Comparison of ENCODE assay signal across 14 cellular contexts in genomic region chr5:123810911-123811310, GRCh38.
"Had no signal": no experiment of that assay in that cellular context is flagged by ENCODE, and none has a peak within 500 bp of the region (broad histone marks: within the 10 kb centered on the region; RNA-seq: fewer than 3 reads in every experiment).

No MANE protein-coding gene starts in this region.

- H3K27me3 Mint-ChIP-seq: activated naive CD8-positive, alpha-beta T cell treated with anti-CD3 and anti-CD28 coated beads, Interleukin-2, amount 10 ng/mL, durations not matched to agents 7 days and 5 days had no signal

- H3K4me3 Mint-ChIP-seq: activated naive CD8-positive, alpha-beta T cell treated with anti-CD3 and anti-CD28 coated beads, Interleukin-2, amount 10 ng/mL, durations not matched to agents 7 days and 5 days had no signal

- H3K9me3 Mint-ChIP-seq: activated naive CD8-positive, alpha-beta T cell treated with anti-CD3 and anti-CD28 coated beads, Interleukin-2, amount 10 ng/mL, durations not matched to agents 7 days and 5 days had no signal

- H3K4me1 Mint-ChIP-seq: activated naive CD8-positive, alpha-beta T cell treated with anti-CD3 and anti-CD28 coated beads, Interleukin-2, amount 10 ng/mL, durations not matched to agents 7 days and 5 days had no signal

- H3K4me1 ChIP-seq: breast epithelium, prostate gland had no signal

- H3K36me3 Mint-ChIP-seq: activated naive CD8-positive, alpha-beta T cell treated with anti-CD3 and anti-CD28 coated beads, Interleukin-2, amount 10 ng/mL, durations not matched to agents 7 days and 5 days had no signal

- H3K9me3 ChIP-seq: breast epithelium, esophagus muscularis mucosa, heart left ventricle, prostate gland, sigmoid colon had no signal

- DNase-seq: activated CD4-positive, alpha-beta T cell treated with anti-CD3 and anti-CD28 coated beads, Interleukin-2, amount 50 U/mL, for 48 hours; activated CD4-positive, CD25-positive, alpha-beta regulatory T cell treated with anti-CD3 and anti-CD28 coated beads, Interleukin-2, amount 50 U/mL, for 72 hours; activated naive CD8-positive, alpha-beta T cell treated with anti-CD3 and anti-CD28 coated beads, Interleukin-2, amount 10 ng/mL, durations not matched to agents 7 days and 5 days; anterior cingulate cortex; nucleus accumbens; sigmoid colon; stimulated activated naive CD4-positive, alpha-beta T cell; substantia nigra; T-helper 2 cell; trophoblast cell had no signal

- H3K27ac ChIP-seq: breast epithelium, esophagus muscularis mucosa, prostate gland, sigmoid colon had no signal

- H3K4me3 ChIP-seq: breast epithelium, esophagus muscularis mucosa, heart left ventricle, prostate gland, sigmoid colon had no signal

- H3K36me3 ChIP-seq: breast epithelium, esophagus muscularis mucosa, heart left ventricle, prostate gland, sigmoid colon had no signal

- H3K27ac Mint-ChIP-seq: activated naive CD8-positive, alpha-beta T cell treated with anti-CD3 and anti-CD28 coated beads, Interleukin-2, amount 10 ng/mL, durations not matched to agents 7 days and 5 days had no signal
